21 cellular contexts compared by ENCODE assay signal in the genomic region with DNA sequence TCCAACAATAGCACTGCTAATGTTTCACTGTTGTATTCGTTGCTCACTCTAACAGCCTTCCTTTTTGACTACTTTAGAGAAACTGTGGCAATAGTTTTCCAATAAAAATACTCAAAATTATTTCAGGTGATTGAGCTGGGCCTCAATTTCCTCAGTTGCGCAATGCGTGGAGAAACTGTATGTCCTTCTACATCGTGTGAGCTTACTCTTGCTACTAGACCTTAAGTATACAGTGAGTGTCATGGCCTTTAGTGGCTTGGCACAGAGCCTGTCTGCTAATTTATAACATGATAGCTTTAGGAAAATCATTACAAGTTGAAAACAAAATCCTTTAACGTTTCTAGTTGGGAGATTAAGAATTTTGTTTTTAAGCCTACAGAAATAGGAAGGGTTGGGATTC.
A peak's percentile ranks its signal among the peaks of the same experiment; 100 is the strongest.
DNase-seq lines count a peak whose midpoint lies in the region; ATAC-seq, FAIRE-seq and TF ChIP-seq lines count a peak whose summit lies in the region.
"Had no signal": no experiment of that assay in that cellular context is flagged by ENCODE, and none has a peak within 500 bp of the region (broad histone marks: within the 10 kb centered on the region; RNA-seq: fewer than 3 reads in every experiment).

No MANE protein-coding gene starts in this region.

- BruUV-seq in MCF 10A (replicated peaks; lab: Mats Ljungman, UMichigan) (no TSS peak), mammary epithelial cell (replicated peaks; lab: Mats Ljungman, UMichigan) (no TSS peak)

- H3K27me3 ChIP-seq in mammary epithelial cell (ENCODE audit: insufficient read depth, low read length) = no peaks in the 10 kb centered on the region
- no peaks in the 10 kb centered on the region for H3K27me3 ChIP-seq in H1 (replicated peaks in 1 of 4; ENCODE audit: control insufficient read depth in 3 of 4, extremely low read depth in 1 of 4, insufficient read depth in 3 of 4, low read length in 3 of 4)

- H3K18ac ChIP-seq in H1 (ENCODE audit: extremely low read depth, low read length) = no peak overlapping the region

- CTCF ChIA-PET in MCF 10A (lab: Yijun Ruan, JAX) = interaction anchor here (0.6 to 1.0 kb wide), 2 partner anchors 99 to 100 kb away, joined by 3 read pairs; no protein-coding TSS in a partner anchor
- CTCF ChIA-PET in mammary epithelial cell (lab: Charles Lee; ENCODE audit: low non-redundant PET) = no interaction called here
- CTCF ChIA-PET in H1 (lab: Charles Lee; ENCODE audit: partially characterized antibody) = no interaction called here
- CTCF ChIA-PET in activated naive CD4-positive, alpha-beta T cell treated with anti-CD3 and anti-CD28 coated beads for 36 hours (lab: Charles Lee) = no interaction called here

- no peak overlapping the region for H2BK20ac ChIP-seq in H1 (ENCODE audit: low read length)

- H3K4me3 ChIP-seq in mammary epithelial cell (replicated peaks in 1 of 3; ENCODE audit: insufficient read depth in 1 of 3, low read depth in 2 of 3, low read length in 3 of 3) (no peak overlapping the region), H1 (ENCODE audit: extremely low read depth in 1 of 4, insufficient read depth in 2 of 4, low read depth in 3 of 4, low read length in 4 of 4) (no peak overlapping the region)
- H3K4me3 ChIP-seq: BLaER1 treated with 17β-estradiol and CSF1 and Interleukin-3, amounts not matched to agents 10 nM and 100 nM; GM23248 had no signal

- no peak overlapping the region for H2BK15ac ChIP-seq in H1 (ENCODE audit: low read length)

- no peaks in the 10 kb centered on the region for H3K9me3 ChIP-seq in mammary epithelial cell (replicated peaks; ENCODE audit: insufficient read depth, low read length)
- H3K9me3 ChIP-seq in H1 (ENCODE audit: insufficient read depth in 2 of 2, low read depth in 1 of 2, low read length in 1 of 2) = no peaks in the 10 kb centered on the region
- H3K9me3 ChIP-seq: BLaER1 treated with 17β-estradiol and CSF1 and Interleukin-3, amounts not matched to agents 10 nM and 100 nM had no signal

- H3K27me3 Mint-ChIP-seq in MCF 10A (ENCODE audit: insufficient read depth, unreplicated experiment) (peaks cover 73% of the 10 kb centered on the region), osteocyte (ENCODE audit: unreplicated experiment) (no peaks in the 10 kb centered on the region)
- no peaks in the 10 kb centered on the region for H3K27me3 Mint-ChIP-seq in activated naive CD4-positive, alpha-beta T cell treated with anti-CD3 and anti-CD28 coated beads for 36 hours (ENCODE audit: low read depth)
- H3K27me3 Mint-ChIP-seq: CD4-positive, CD25-positive, alpha-beta regulatory T cell had no signal

- no peak overlapping the region for H4K91ac ChIP-seq in H1 (replicated peaks; ENCODE audit: insufficient read length, low read length)

- no peaks in the 10 kb centered on the region for H3K23me2 ChIP-seq in H1 (ENCODE audit: low read depth, low read length)

- H2AK5ac ChIP-seq in H1 (ENCODE audit: low read depth, low read length) = no peak overlapping the region

- TF ChIP-seq CTCF in MCF 10A (IDR thresholded peaks at IDR 0.05; ENCODE audit: unreplicated experiment) (no peak), mammary epithelial cell (conservative IDR thresholded peaks at IDR 0.05 in 1 of 2, IDR thresholded peaks at IDR 0.05 in 1 of 2; ENCODE audit: extremely low read depth in 1 of 2, insufficient read depth in 1 of 2, low read depth in 1 of 2, low read length in 2 of 2) (no peak), H1 (IDR thresholded peaks at IDR 0.05; ENCODE audit: control extremely low read depth in 1 of 3, insufficient read depth in 1 of 3, low read depth in 1 of 3, low read length in 3 of 3) (no peak), osteocyte (IDR thresholded peaks at IDR 0.05) (no peak)

- H4K20me1 ChIP-seq in mammary epithelial cell (ENCODE audit: insufficient read depth, low read length) (no peaks in the 10 kb centered on the region), H1 (replicated peaks in 1 of 2; ENCODE audit: control insufficient read depth in 1 of 2, insufficient read depth in 2 of 2, low read length in 2 of 2) (no peaks in the 10 kb centered on the region)
- H4K20me1 ChIP-seq: BLaER1 treated with 17β-estradiol and CSF1 and Interleukin-3, amounts not matched to agents 10 nM and 100 nM had no signal

- POLR2A ChIA-PET in MCF 10A (lab: Yijun Ruan, JAX) (no interaction called here), H1 (lab: Charles Lee; ENCODE audit: partially characterized antibody) (no interaction called here)

- H3K4me2 ChIP-seq in mammary epithelial cell (ENCODE audit: insufficient read depth, low read depth, low read length) = no peak overlapping the region
- H3K4me2 ChIP-seq in H1 (ENCODE audit: insufficient read depth in 1 of 2, low read depth in 2 of 2, low read length in 2 of 2) = no peak overlapping the region
- H3K4me2 ChIP-seq: BLaER1 treated with 17β-estradiol and CSF1 and Interleukin-3, amounts not matched to agents 10 nM and 100 nM had no signal

- no peak overlapping the region for H2BK5ac ChIP-seq in H1 (ENCODE audit: low read depth, low read length)

- no peak overlapping the region for H3K14ac ChIP-seq in H1 (ENCODE audit: insufficient read length)

- no peak for TF ChIP-seq EP300 in H1 (IDR thresholded peaks at IDR 0.05; ENCODE audit: borderline replicate concordance in 1 of 2, low read depth in 2 of 2, low read length in 2 of 2)

- TF ChIP-seq POLR2A in H1 (IDR thresholded peaks at IDR 0.05; ENCODE audit: control extremely low read depth in 1 of 2, low read depth in 2 of 2, low read length in 2 of 2) = no peak

- no peak overlapping the region for H4K5ac ChIP-seq in H1 (ENCODE audit: insufficient read length, low read depth, low read length)

- in situ Hi-C loops in mammary epithelial cell (cut with MboI; ENCODE audit: low sequenced_read_pairs in 2 of 2) = no loop called here

- no peak overlapping the region for H4K8ac ChIP-seq in H1 (ENCODE audit: extremely low read depth, insufficient read depth, low read length)

- no peaks in the 10 kb centered on the region for H3K79me1 ChIP-seq in H1 (ENCODE audit: low read depth, low read length)

- H3K4me3 Mint-ChIP-seq in MCF 10A (ENCODE audit: unreplicated experiment) (no peak overlapping the region), osteocyte (ENCODE audit: unreplicated experiment) (no peak overlapping the region)
- no peak overlapping the region for H3K4me3 Mint-ChIP-seq in activated naive CD4-positive, alpha-beta T cell treated with anti-CD3 and anti-CD28 coated beads for 36 hours
- H3K4me3 Mint-ChIP-seq: CD4-positive, CD25-positive, alpha-beta regulatory T cell; IgD-negative memory B cell had no signal

- H3K36me3 Mint-ChIP-seq in MCF 10A (ENCODE audit: insufficient read depth, unreplicated experiment) = no peaks in the 10 kb centered on the region
- H3K36me3 Mint-ChIP-seq in osteocyte (ENCODE audit: unreplicated experiment) = no peaks in the 10 kb centered on the region
- H3K36me3 Mint-ChIP-seq in activated naive CD4-positive, alpha-beta T cell treated with anti-CD3 and anti-CD28 coated beads for 36 hours (ENCODE audit: low read depth) = no peaks in the 10 kb centered on the region
- H3K36me3 Mint-ChIP-seq: CD4-positive, CD25-positive, alpha-beta regulatory T cell; IgD-negative memory B cell had no signal

- no peak overlapping the region for H3K27ac Mint-ChIP-seq in MCF 10A (ENCODE audit: low read depth, unreplicated experiment)
- H3K27ac Mint-ChIP-seq in osteocyte (ENCODE audit: unreplicated experiment) = peak overlapping the region; percentile 21
- H3K27ac Mint-ChIP-seq in activated naive CD4-positive, alpha-beta T cell treated with anti-CD3 and anti-CD28 coated beads for 36 hours = no peak overlapping the region
- H3K27ac Mint-ChIP-seq: CD4-positive, CD25-positive, alpha-beta regulatory T cell; IgD-negative memory B cell had no signal

- no peak for ATAC-seq in GM21737 (IDR thresholded peaks at IDR 0.05; ENCODE audit: unreplicated experiment)

- H2AFZ ChIP-seq in mammary epithelial cell (ENCODE audit: low read depth, low read length) = no peak overlapping the region
- H2AFZ ChIP-seq in H1 (ENCODE audit: low read length) = no peak overlapping the region
- H2AFZ ChIP-seq: GM23248 had no signal

- 82% methylated on average over 5 of the region's 5 CpGs for WGBS in mammary epithelial cell (ENCODE audit: low coverage, missing lambda C conversion rate)
- 97% methylated on average over 5 of the region's 5 CpGs; no CpG with 5 or more reads in 1 of the 2 experiments for WGBS in H1 (ENCODE audit: extremely low coverage in 1 of 2, insufficient coverage in 1 of 2, insufficient read length in 1 of 2, insufficient replicate concordance in 2 of 2, low coverage in 1 of 2, low lambda C conversion rate in 2 of 2, missing lambda C conversion rate in 1 of 2), 2 experiments

- H3K79me2 ChIP-seq in mammary epithelial cell (ENCODE audit: insufficient read depth, low read length) (peaks cover 6% of the 10 kb centered on the region), H1 (ENCODE audit: control insufficient read depth in 1 of 2, insufficient read depth in 2 of 2, low read length in 2 of 2) (no peaks in the 10 kb centered on the region)

- H2BK12ac ChIP-seq in H1 (ENCODE audit: low read depth, low read length) = no peak overlapping the region

- H3K36me3 ChIP-seq in mammary epithelial cell (ENCODE audit: insufficient read depth, low read length) (no peaks in the 10 kb centered on the region), H1 (ENCODE audit: control insufficient read depth in 2 of 4, insufficient read depth in 4 of 4, low read length in 3 of 4) (no peaks in the 10 kb centered on the region)
- H3K36me3 ChIP-seq: BLaER1 treated with 17β-estradiol and CSF1 and Interleukin-3, amounts not matched to agents 10 nM and 100 nM had no signal

- H3K27ac ChIP-seq in mammary epithelial cell (ENCODE audit: insufficient read depth, low read depth, low read length) (no peak overlapping the region), H1 (ENCODE audit: low read depth, low read length) (no peak overlapping the region)
- H3K27ac ChIP-seq: BLaER1 treated with 17β-estradiol and CSF1 and Interleukin-3, amounts not matched to agents 10 nM and 100 nM; GM23248 had no signal

- intact Hi-C loops in MCF 10A (cut with micrococcal nuclease) = no loop called here
- intact Hi-C loops in mammary epithelial cell (cut with micrococcal nuclease) = no loop called here
- intact Hi-C loops in activated naive CD4-positive, alpha-beta T cell treated with anti-CD3 and anti-CD28 coated beads for 36 hours (cut with micrococcal nuclease) = no loop called here

- DNase-seq in MCF 10A (ENCODE audit: unreplicated experiment) (peak; percentile 23), mammary epithelial cell (no peak), NCI-H69 (lab: John Stamatoyannopoulos, UW) (peak; percentile 3), H1 (ENCODE audit: low read depth in 1 of 2, low spot score in 2 of 2) (no peak), osteocyte (ENCODE audit: extremely low spot score, unreplicated experiment) (no peak)
- DNase-seq in effector CD4-positive, alpha-beta T cell = no peak
- no peak for DNase-seq in activated naive CD4-positive, alpha-beta T cell treated with anti-CD3 and anti-CD28 coated beads for 36 hours
- DNase-seq: 8988T; ACHN; Calu3; CD4-positive, CD25-positive, alpha-beta regulatory T cell; DMS153; DMS79 treated with DMSO at 0.1 percent for 48 hours; EL; GM23248; H7 had no signal

- H3K9me3 Mint-ChIP-seq in MCF 10A (ENCODE audit: unreplicated experiment) (peaks cover 9% of the 10 kb centered on the region), osteocyte (ENCODE audit: unreplicated experiment) (peaks cover 2% of the 10 kb centered on the region)
- no peaks in the 10 kb centered on the region for H3K9me3 Mint-ChIP-seq in activated naive CD4-positive, alpha-beta T cell treated with anti-CD3 and anti-CD28 coated beads for 36 hours
- H3K9me3 Mint-ChIP-seq: IgD-negative memory B cell had no signal

- H3K4ac ChIP-seq in H1 (replicated peaks; ENCODE audit: insufficient read length, low read depth, low read length) = no peak overlapping the region

- H3K56ac ChIP-seq in H1 (replicated peaks; ENCODE audit: insufficient read length, low read depth, low read length) = no peak overlapping the region

- H2BK120ac ChIP-seq in H1 (replicated peaks; ENCODE audit: low read depth, low read length) = no peak overlapping the region

- FAIRE-seq in H1 (lab: Jason Lieb, UNC) = no peak
- FAIRE-seq: G401.6, GM12892 had no signal

- H3K4me1 Mint-ChIP-seq in MCF 10A (ENCODE audit: insufficient read depth, unreplicated experiment) (peaks cover 16% of the 10 kb centered on the region), osteocyte (ENCODE audit: unreplicated experiment) (peaks cover 6% of the 10 kb centered on the region)
- H3K4me1 Mint-ChIP-seq in activated naive CD4-positive, alpha-beta T cell treated with anti-CD3 and anti-CD28 coated beads for 36 hours (ENCODE audit: low read depth) = no peaks in the 10 kb centered on the region
- H3K4me1 Mint-ChIP-seq: CD4-positive, CD25-positive, alpha-beta regulatory T cell; IgD-negative memory B cell had no signal

- no peak for TF ChIP-seq RAD21 in H1 (IDR thresholded peaks at IDR 0.05 in 1 of 2, conservative IDR thresholded peaks at IDR 0.05 in 1 of 2; ENCODE audit: low read depth in 2 of 2, low read length in 2 of 2)

- dilution Hi-C loops in mammary epithelial cell (cut with HindIII; ENCODE audit: low sequenced_read_pairs) = no loop called here

- no peaks in the 10 kb centered on the region for H3K4me1 ChIP-seq in mammary epithelial cell (ENCODE audit: insufficient read depth, low read length)
- H3K4me1 ChIP-seq in H1 (replicated peaks in 1 of 4; ENCODE audit: control insufficient read depth in 3 of 4, insufficient read depth in 4 of 4, low read length in 3 of 4) = no peaks in the 10 kb centered on the region

- no peak overlapping the region for H3K23ac ChIP-seq in H1 (ENCODE audit: insufficient read length)

- H3K9ac ChIP-seq in mammary epithelial cell (ENCODE audit: insufficient read depth, low read length) (no peak overlapping the region), H1 (replicated peaks in 1 of 4; ENCODE audit: extremely low read depth in 1 of 4, low read depth in 3 of 4, low read length in 3 of 4) (no peak overlapping the region)
- H3K9ac ChIP-seq: BLaER1 treated with 17β-estradiol and CSF1 and Interleukin-3, amounts not matched to agents 10 nM and 100 nM; GM23248 had no signal

Comparison
In these comparisons a context has a peak if more than half of its experiments do, and no peak if none do; other contexts are left out.
1. DNase-seq: peak in MCF 10A (single experiment) and NCI-H69 (single experiment); none in mammary epithelial cell (single experiment), H1 (0 of 2), osteocyte (single experiment), effector CD4-positive, alpha-beta T cell (single experiment) and activated naive CD4-positive, alpha-beta T cell treated with anti-CD3 and anti-CD28 coated beads for 36 hours (single experiment).